29 cellular contexts compared by ENCODE assay signal in the genomic region with DNA sequence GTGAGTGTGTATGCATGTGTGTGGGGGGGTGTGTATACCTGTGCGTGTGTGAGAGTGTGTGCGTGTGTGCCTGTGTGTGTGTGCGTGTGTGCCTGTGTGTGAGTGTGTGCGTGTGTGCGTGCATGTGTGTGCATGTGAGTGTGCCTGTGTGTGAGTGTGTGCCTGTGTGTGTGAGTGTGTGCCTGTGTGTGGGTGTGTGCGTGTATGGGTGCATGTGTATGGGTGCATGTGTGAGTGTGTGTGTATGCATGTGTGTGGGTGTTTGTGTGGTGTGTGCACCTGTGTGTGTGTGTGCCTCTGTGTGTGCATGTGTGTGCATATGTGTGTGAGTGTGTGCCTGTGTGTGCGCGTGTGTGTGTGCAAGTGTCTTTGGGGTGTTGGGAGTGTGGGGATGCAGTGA. TPM values are rescaled to one million over a fixed set of nuclear protein-coding genes. Genes with fewer than 3 reads are reported as not detected.
"Had no signal": no experiment of that assay in that cellular context is flagged by ENCODE, and none has a peak within 500 bp of the region (broad histone marks: within the 10 kb centered on the region; RNA-seq: fewer than 3 reads in every experiment).

No MANE protein-coding gene starts in this region.

- H3K36me3 ChIP-seq: heart left ventricle, left ventricle myocardium inferior, pancreas, prostate gland, sigmoid colon, suprapubic skin, tibial artery had no signal

- H3K4me3 ChIP-seq: heart left ventricle, left ventricle myocardium inferior, pancreas, prostate gland, sigmoid colon, suprapubic skin, tibial artery had no signal

- H3K9me3 Mint-ChIP-seq: activated naive CD4-positive, alpha-beta T cell treated with anti-CD3 and anti-CD28 coated beads, Interleukin-2, amount 10 ng/mL, durations not matched to agents 7 days and 5 days; mesothelial cell of epicardium; naive B cell; nephron progenitor cell; stimulated activated memory B cell treated with anti-CD40 and anti-IgM and Interleukin-4, amounts not matched to agents 10 μg/mL and 1 μg/mL and 100 μg/mL, for 72 hours; T-helper 2 cell treated with Interferon-gamma antibody and Interleukin-4, amounts not matched to agents 5 μg/mL and 100 μg/mL, for 36 hours had no signal

- H3K4me3 Mint-ChIP-seq: activated CD4-positive, alpha-beta T cell treated with anti-CD3 and anti-CD28 coated beads for 36 hours; activated naive CD4-positive, alpha-beta T cell treated with anti-CD3 and anti-CD28 coated beads, Interleukin-2, amount 10 ng/mL, durations not matched to agents 7 days and 5 days; mesothelial cell of epicardium; naive B cell; nephron progenitor cell; stimulated activated memory B cell treated with anti-CD40 and anti-IgM and Interleukin-4, amounts not matched to agents 10 μg/mL and 1 μg/mL and 100 μg/mL, for 72 hours; T-helper 2 cell treated with Interferon-gamma antibody and Interleukin-4, amounts not matched to agents 5 μg/mL and 100 μg/mL, for 36 hours had no signal

- H3K27me3 Mint-ChIP-seq: activated CD4-positive, alpha-beta T cell treated with anti-CD3 and anti-CD28 coated beads for 36 hours had no signal

- H3K27ac ChIP-seq: left ventricle myocardium inferior, pancreas, prostate gland, sigmoid colon, suprapubic skin, tibial artery had no signal

- ATAC-seq: activated CD4-positive, alpha-beta T cell treated with anti-CD3 and anti-CD28 coated beads for 36 hours; esophagus mucosa; heart left ventricle; stimulated activated memory B cell treated with anti-CD40 and anti-IgM and Interleukin-4, amounts not matched to agents 10 μg/mL and 1 μg/mL and 100 μg/mL, for 72 hours had no signal

- H3K27me3 ChIP-seq: heart left ventricle, pancreas, sigmoid colon, suprapubic skin had no signal

- H3K4me1 ChIP-seq: pancreas, prostate gland, sigmoid colon had no signal

- H3K36me3 Mint-ChIP-seq: activated naive CD4-positive, alpha-beta T cell treated with anti-CD3 and anti-CD28 coated beads, Interleukin-2, amount 10 ng/mL, durations not matched to agents 7 days and 5 days; mesothelial cell of epicardium; naive B cell; stimulated activated memory B cell treated with anti-CD40 and anti-IgM and Interleukin-4, amounts not matched to agents 10 μg/mL and 1 μg/mL and 100 μg/mL, for 72 hours had no signal

- H3K27ac Mint-ChIP-seq: activated CD4-positive, alpha-beta T cell treated with anti-CD3 and anti-CD28 coated beads for 36 hours; activated naive CD4-positive, alpha-beta T cell treated with anti-CD3 and anti-CD28 coated beads, Interleukin-2, amount 10 ng/mL, durations not matched to agents 7 days and 5 days; mesothelial cell of epicardium; naive B cell; nephron progenitor cell; stimulated activated memory B cell treated with anti-CD40 and anti-IgM and Interleukin-4, amounts not matched to agents 10 μg/mL and 1 μg/mL and 100 μg/mL, for 72 hours; T-helper 2 cell treated with Interferon-gamma antibody and Interleukin-4, amounts not matched to agents 5 μg/mL and 100 μg/mL, for 36 hours had no signal

- DNase-seq: activated CD4-positive, CD25-positive, alpha-beta regulatory T cell; activated CD8-positive, alpha-beta memory T cell treated with anti-CD3 and anti-CD28 coated beads for 24 hours; activated gamma-delta T cell; amygdala; central memory CD4-positive, alpha-beta T cell; foreskin fibroblast; left ventricle myocardium inferior; naive B cell; nephron progenitor cell; nucleus accumbens; small intestine; stimulated activated CD4-positive, alpha-beta T cell treated with anti-CD3 and anti-CD28 coated beads, Interleukin-1b, Interleukin-23, amount 100 ng/mL, for 48 hours; stimulated activated CD4-positive, alpha-beta T cell treated with anti-CD3 and anti-CD28 coated beads, Interleukin-4, amount 100 ng/mL, for 4 hours; stimulated activated CD8-positive, alpha-beta memory T cell treated with anti-CD3 and anti-CD28 coated beads, Interleukin-4, amount 100 ng/mL, for 48 hours; T-helper 1 cell had no signal

- H3K4me1 Mint-ChIP-seq: mesothelial cell of epicardium had no signal

- H3K9me3 ChIP-seq: heart left ventricle, left ventricle myocardium inferior, pancreas, prostate gland, sigmoid colon, suprapubic skin, tibial artery had no signal

RNA-seq across cellular contexts. Expression of gene ANTXRL, which starts 6.4 kb away (rescaled TPM):
- total RNA-seq: activated CD4-positive, alpha-beta T cell treated with anti-CD3 and anti-CD28 coated beads for 36 hours; esophagus mucosa; left ventricle myocardium inferior; lung microvascular endothelial cell; mesothelial cell of epicardium; pancreas; sigmoid colon; suprapubic skin; urinary bladder had no signal
- polyA plus RNA-seq: sigmoid colon had no signal
